ENCODE assay signal across 1 cellular context in the genomic region with DNA sequence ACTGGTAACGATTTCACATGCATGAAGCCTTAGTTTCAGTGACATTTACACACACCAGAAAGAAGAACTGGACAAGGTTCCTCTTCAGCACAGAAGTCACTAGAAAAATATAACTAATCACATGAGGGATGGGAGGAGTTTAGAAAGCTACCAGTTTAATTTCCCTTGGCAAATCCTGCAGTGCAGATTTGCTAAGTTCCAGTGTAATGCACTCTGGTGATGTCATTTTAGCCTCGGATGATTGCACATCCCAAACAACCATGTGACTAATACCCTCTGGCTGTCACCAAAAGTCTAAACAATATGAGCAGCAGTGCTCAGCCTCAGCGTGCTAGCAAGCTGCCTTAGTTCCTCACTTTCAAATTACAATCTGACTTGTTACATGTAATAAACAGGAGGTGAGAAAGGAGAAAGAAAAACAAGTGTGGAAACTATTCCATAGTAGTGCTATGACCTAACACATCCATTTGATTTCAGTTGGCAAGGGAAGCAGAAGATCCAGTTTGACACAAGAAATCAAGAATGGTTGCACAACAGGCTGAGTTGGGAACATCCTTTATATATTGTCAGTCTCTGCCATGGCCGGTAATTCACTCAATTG.
TF ChIP-seq lines count a peak whose summit lies in the region.

No MANE protein-coding gene starts in this region.

TF ChIP-seq in HEK293, 187 proteins besides CTCF, POLR2A, EP300 and RAD21 (continued from another document):
- TF ChIP-seq, protein P1, sequence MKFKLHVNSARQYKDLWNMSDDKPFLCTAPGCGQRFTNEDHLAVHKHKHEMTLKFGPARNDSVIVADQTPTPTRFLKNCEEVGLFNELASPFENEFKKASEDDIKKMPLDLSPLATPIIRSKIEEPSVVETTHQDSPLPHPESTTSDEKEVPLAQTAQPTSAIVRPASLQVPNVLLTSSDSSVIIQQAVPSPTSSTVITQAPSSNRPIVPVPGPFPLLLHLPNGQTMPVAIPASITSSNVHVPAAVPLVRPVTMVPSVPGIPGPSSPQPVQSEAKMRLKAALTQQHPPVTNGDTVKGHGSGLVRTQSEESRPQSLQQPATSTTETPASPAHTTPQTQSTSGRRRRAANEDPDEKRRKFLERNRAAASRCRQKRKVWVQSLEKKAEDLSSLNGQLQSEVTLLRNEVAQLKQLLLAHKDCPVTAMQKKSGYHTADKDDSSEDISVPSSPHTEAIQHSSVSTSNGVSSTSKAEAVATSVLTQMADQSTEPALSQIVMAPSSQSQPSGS (tag by site-specific recombination; IDR thresholded peaks at IDR 0.05; ENCODE audit: low read depth): peak; percentile 93
- TF ChIP-seq ZNF660 (tag by site-specific recombination; IDR thresholded peaks at IDR 0.05): peak; percentile 66
- TF ChIP-seq ZBTB17 (tag by site-specific recombination; IDR thresholded peaks at IDR 0.05): peak; percentile 67; the same call in 1 of the 2 replicates
- TF ChIP-seq, protein P2, sequence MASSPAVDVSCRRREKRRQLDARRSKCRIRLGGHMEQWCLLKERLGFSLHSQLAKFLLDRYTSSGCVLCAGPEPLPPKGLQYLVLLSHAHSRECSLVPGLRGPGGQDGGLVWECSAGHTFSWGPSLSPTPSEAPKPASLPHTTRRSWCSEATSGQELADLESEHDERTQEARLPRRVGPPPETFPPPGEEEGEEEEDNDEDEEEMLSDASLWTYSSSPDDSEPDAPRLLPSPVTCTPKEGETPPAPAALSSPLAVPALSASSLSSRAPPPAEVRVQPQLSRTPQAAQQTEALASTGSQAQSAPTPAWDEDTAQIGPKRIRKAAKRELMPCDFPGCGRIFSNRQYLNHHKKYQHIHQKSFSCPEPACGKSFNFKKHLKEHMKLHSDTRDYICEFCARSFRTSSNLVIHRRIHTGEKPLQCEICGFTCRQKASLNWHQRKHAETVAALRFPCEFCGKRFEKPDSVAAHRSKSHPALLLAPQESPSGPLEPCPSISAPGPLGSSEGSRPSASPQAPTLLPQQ (tag by site-specific recombination; IDR thresholded peaks at IDR 0.05): 0 out of 2 replicates have a peak, but pooled peaks have one; percentile 18
- peak; percentile 89 for TF ChIP-seq ZNF600 (tag by site-specific recombination; IDR thresholded peaks at IDR 0.05)
- TF ChIP-seq SCRT2 (tag by site-specific recombination; IDR thresholded peaks at IDR 0.05): peak; percentile 78
- TF ChIP-seq GFI1B (tag by site-specific recombination; IDR thresholded peaks at IDR 0.05): no peak
- TF ChIP-seq, protein P3, sequence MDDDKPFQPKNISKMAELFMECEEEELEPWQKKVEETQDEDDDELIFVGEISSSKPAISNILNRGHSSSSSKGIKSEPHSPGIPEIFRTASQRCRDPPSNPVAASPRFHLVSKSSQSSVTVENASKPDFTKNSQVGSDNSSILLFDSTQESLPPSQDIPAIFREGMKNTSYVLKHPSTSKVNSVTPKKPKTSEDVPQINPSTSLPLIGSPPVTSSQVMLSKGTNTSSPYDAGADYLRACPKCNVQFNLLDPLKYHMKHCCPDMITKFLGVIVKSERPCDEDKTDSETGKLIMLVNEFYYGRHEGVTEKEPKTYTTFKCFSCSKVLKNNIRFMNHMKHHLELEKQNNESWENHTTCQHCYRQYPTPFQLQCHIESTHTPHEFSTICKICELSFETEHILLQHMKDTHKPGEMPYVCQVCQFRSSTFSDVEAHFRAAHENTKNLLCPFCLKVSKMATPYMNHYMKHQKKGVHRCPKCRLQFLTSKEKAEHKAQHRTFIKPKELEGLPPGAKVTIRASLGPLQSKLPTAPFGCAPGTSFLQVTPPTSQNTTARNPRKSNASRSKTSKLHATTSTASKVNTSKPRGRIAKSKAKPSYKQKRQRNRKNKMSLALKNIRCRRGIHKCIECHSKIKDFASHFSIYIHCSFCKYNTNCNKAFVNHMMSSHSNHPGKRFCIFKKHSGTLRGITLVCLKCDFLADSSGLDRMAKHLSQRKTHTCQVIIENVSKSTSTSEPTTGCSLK (tag by site-specific recombination; IDR thresholded peaks at IDR 0.05): no peak
- TF ChIP-seq, protein P4, sequence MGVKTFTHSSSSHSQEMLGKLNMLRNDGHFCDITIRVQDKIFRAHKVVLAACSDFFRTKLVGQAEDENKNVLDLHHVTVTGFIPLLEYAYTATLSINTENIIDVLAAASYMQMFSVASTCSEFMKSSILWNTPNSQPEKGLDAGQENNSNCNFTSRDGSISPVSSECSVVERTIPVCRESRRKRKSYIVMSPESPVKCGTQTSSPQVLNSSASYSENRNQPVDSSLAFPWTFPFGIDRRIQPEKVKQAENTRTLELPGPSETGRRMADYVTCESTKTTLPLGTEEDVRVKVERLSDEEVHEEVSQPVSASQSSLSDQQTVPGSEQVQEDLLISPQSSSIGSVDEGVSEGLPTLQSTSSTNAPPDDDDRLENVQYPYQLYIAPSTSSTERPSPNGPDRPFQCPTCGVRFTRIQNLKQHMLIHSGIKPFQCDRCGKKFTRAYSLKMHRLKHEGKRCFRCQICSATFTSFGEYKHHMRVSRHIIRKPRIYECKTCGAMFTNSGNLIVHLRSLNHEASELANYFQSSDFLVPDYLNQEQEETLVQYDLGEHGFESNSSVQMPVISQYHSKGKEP (tag by site-specific recombination; IDR thresholded peaks at IDR 0.05): peak; percentile 95
- peak; percentile 95 for TF ChIP-seq ZNF629 (tag by site-specific recombination; IDR thresholded peaks at IDR 0.05)
- 0 out of 2 replicates have a peak, but pooled peaks have one; percentile 12 for TF ChIP-seq ZNF394 (tag by site-specific recombination; IDR thresholded peaks at IDR 0.05; ENCODE audit: borderline replicate concordance)
- TF ChIP-seq, protein P5, sequence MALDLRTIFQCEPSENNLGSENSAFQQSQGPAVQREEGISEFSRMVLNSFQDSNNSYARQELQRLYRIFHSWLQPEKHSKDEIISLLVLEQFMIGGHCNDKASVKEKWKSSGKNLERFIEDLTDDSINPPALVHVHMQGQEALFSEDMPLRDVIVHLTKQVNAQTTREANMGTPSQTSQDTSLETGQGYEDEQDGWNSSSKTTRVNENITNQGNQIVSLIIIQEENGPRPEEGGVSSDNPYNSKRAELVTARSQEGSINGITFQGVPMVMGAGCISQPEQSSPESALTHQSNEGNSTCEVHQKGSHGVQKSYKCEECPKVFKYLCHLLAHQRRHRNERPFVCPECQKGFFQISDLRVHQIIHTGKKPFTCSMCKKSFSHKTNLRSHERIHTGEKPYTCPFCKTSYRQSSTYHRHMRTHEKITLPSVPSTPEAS (tag by site-specific recombination; IDR thresholded peaks at IDR 0.05): no peak
- 0 out of 2 replicates have a peak, but pooled peaks have one; percentile 18 for TF ChIP-seq ZNF335 (tag by site-specific recombination; conservative IDR thresholded peaks at IDR 0.05)
- no peak for TF ChIP-seq KLF16 (tag by site-specific recombination; IDR thresholded peaks at IDR 0.05)
- peak; percentile 65; the same call in 1 of the 2 replicates for TF ChIP-seq ZEB2 (tag by site-specific recombination; IDR thresholded peaks at IDR 0.05)
- peak; percentile 89 for TF ChIP-seq ZBTB21 (tag by site-specific recombination; IDR thresholded peaks at IDR 0.05)
- no peak for TF ChIP-seq ZFP3 (tag by site-specific recombination; IDR thresholded peaks at IDR 0.05; ENCODE audit: low read depth)
- TF ChIP-seq, protein P6, sequence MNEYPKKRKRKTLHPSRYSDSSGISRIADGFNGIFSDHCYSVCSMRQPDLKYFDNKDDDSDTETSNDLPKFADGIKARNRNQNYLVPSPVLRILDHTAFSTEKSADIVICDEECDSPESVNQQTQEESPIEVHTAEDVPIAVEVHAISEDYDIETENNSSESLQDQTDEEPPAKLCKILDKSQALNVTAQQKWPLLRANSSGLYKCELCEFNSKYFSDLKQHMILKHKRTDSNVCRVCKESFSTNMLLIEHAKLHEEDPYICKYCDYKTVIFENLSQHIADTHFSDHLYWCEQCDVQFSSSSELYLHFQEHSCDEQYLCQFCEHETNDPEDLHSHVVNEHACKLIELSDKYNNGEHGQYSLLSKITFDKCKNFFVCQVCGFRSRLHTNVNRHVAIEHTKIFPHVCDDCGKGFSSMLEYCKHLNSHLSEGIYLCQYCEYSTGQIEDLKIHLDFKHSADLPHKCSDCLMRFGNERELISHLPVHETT (tag by site-specific recombination; IDR thresholded peaks at IDR 0.05): 0 out of 2 replicates have a peak, but pooled peaks have one; percentile 19
- no peak for TF ChIP-seq ZNF155 (tag by site-specific recombination; IDR thresholded peaks at IDR 0.05)
- peak; percentile 77 for TF ChIP-seq ZNF366 (tag by site-specific recombination; conservative IDR thresholded peaks at IDR 0.05)
- TF ChIP-seq PRDM1 (tag by site-specific recombination; IDR thresholded peaks at IDR 0.05): peak; percentile 59; the same call in 1 of the 2 replicates
- peak; percentile 25 for TF ChIP-seq SP3 (tag by site-specific recombination; IDR thresholded peaks at IDR 0.05)
- TF ChIP-seq ZNF24 (tag by site-specific recombination; IDR thresholded peaks at IDR 0.05): peak; percentile 84
- TF ChIP-seq HOXC10 (CRISPR knock-in tag; IDR thresholded peaks at IDR 0.05): no peak
- 0 out of 2 replicates have a peak, but pooled peaks have one; percentile 18 for TF ChIP-seq ZNF184 (tag by site-specific recombination; IDR thresholded peaks at IDR 0.05)
- TF ChIP-seq, protein P7, sequence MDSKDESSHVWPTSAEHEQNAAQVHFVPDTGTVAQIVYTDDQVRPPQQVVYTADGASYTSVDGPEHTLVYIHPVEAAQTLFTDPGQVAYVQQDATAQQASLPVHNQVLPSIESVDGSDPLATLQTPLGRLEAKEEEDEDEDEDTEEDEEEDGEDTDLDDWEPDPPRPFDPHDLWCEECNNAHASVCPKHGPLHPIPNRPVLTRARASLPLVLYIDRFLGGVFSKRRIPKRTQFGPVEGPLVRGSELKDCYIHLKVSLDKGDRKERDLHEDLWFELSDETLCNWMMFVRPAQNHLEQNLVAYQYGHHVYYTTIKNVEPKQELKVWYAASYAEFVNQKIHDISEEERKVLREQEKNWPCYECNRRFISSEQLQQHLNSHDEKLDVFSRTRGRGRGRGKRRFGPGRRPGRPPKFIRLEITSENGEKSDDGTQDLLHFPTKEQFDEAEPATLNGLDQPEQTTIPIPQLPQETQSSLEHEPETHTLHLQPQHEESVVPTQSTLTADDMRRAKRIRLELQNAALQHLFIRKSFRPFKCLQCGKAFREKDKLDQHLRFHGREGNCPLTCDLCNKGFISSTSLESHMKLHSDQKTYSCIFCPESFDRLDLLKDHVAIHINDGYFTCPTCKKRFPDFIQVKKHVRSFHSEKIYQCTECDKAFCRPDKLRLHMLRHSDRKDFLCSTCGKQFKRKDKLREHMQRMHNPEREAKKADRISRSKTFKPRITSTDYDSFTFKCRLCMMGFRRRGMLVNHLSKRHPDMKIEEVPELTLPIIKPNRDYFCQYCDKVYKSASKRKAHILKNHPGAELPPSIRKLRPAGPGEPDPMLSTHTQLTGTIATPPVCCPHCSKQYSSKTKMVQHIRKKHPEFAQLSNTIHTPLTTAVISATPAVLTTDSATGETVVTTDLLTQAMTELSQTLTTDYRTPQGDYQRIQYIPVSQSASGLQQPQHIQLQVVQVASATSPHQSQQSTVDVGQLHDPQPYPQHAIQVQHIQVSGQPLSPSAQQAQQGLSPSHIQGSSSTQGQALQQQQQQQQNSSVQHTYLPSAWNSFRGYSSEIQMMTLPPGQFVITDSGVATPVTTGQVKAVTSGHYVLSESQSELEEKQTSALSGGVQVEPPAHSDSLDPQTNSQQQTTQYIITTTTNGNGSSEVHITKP (tag by site-specific recombination; IDR thresholded peaks at IDR 0.05): peak; percentile 62; the same call in 1 of the 2 replicates
- TF ChIP-seq RBAK (tag by site-specific recombination; IDR thresholded peaks at IDR 0.05): no peak
- no peak for TF ChIP-seq ZNF544 (tag by site-specific recombination; IDR thresholded peaks at IDR 0.05)
- TF ChIP-seq, protein P8, sequence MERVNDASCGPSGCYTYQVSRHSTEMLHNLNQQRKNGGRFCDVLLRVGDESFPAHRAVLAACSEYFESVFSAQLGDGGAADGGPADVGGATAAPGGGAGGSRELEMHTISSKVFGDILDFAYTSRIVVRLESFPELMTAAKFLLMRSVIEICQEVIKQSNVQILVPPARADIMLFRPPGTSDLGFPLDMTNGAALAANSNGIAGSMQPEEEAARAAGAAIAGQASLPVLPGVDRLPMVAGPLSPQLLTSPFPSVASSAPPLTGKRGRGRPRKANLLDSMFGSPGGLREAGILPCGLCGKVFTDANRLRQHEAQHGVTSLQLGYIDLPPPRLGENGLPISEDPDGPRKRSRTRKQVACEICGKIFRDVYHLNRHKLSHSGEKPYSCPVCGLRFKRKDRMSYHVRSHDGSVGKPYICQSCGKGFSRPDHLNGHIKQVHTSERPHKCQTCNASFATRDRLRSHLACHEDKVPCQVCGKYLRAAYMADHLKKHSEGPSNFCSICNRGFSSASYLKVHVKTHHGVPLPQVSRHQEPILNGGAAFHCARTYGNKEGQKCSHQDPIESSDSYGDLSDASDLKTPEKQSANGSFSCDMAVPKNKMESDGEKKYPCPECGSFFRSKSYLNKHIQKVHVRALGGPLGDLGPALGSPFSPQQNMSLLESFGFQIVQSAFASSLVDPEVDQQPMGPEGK (tag by site-specific recombination; IDR thresholded peaks at IDR 0.05): no peak
- TF ChIP-seq, protein P9, sequence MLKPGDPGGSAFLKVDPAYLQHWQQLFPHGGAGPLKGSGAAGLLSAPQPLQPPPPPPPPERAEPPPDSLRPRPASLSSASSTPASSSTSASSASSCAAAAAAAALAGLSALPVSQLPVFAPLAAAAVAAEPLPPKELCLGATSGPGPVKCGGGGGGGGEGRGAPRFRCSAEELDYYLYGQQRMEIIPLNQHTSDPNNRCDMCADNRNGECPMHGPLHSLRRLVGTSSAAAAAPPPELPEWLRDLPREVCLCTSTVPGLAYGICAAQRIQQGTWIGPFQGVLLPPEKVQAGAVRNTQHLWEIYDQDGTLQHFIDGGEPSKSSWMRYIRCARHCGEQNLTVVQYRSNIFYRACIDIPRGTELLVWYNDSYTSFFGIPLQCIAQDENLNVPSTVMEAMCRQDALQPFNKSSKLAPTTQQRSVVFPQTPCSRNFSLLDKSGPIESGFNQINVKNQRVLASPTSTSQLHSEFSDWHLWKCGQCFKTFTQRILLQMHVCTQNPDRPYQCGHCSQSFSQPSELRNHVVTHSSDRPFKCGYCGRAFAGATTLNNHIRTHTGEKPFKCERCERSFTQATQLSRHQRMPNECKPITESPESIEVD (tag by site-specific recombination; IDR thresholded peaks at IDR 0.05): peak; percentile 41; the same call in 1 of the 2 replicates
- TF ChIP-seq, protein P10, sequence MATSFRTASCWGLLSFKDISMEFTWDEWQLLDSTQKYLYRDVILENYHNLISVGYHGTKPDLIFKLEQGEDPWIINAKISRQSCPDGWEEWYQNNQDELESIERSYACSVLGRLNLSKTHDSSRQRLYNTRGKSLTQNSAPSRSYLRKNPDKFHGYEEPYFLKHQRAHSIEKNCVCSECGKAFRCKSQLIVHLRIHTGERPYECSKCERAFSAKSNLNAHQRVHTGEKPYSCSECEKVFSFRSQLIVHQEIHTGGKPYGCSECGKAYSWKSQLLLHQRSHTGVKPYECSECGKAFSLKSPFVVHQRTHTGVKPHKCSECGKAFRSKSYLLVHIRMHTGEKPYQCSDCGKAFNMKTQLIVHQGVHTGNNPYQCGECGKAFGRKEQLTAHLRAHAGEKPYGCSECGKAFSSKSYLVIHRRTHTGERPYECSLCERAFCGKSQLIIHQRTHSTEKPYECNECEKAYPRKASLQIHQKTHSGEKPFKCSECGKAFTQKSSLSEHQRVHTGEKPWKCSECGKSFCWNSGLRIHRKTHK (tag by site-specific recombination; IDR thresholded peaks at IDR 0.05): no peak
- no peak for TF ChIP-seq ZNF114 (tag by site-specific recombination; IDR thresholded peaks at IDR 0.05)
- TF ChIP-seq FEZF1 (tag by site-specific recombination; IDR thresholded peaks at IDR 0.05): peak; percentile 70
- no peak for TF ChIP-seq KLF7 (tag by site-specific recombination; IDR thresholded peaks at IDR 0.05; ENCODE audit: borderline replicate concordance)
- TF ChIP-seq TRIM28 (IDR thresholded peaks at IDR 0.05; ENCODE audit: borderline replicate concordance, low read length): peak; percentile 80; the same call in 1 of the 2 replicates
- TF ChIP-seq ZNF654 (tag by site-specific recombination; IDR thresholded peaks at IDR 0.05; ENCODE audit: low read depth): no peak
